1 cellular context compared by ENCODE assay signal in the genomic region with DNA sequence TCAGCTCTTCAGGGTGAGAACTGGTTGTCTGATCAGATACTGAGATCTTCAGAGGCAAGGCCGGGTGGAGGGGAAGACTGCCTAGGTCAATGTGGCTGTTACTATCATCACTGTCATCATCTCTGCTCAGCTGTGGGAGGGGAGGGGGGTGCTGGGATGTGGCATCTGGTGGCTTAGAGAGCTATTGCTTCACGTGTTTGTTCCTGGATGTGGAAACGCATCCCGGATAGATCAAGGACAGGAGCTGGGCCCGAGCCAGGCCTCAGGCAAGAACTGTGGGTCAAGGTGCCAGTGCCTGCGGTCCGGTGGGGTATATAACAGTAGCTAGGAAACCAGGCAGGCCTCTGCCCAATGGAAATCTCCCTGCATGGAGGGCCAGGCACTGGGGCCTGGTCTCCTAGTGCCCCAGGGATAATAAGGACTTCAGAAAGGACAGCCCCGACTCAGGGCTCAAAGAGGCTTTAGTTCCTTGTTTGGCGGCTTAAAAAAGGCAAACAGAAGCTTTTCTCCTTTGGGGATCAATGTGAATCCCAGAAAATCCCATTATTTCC.
TF ChIP-seq lines count a peak whose summit lies in the region.

No MANE protein-coding gene starts in this region.

TF ChIP-seq in K562, 482 proteins besides CTCF, POLR2A, EP300 and RAD21 (continued from another document):
- TF ChIP-seq, protein P1, sequence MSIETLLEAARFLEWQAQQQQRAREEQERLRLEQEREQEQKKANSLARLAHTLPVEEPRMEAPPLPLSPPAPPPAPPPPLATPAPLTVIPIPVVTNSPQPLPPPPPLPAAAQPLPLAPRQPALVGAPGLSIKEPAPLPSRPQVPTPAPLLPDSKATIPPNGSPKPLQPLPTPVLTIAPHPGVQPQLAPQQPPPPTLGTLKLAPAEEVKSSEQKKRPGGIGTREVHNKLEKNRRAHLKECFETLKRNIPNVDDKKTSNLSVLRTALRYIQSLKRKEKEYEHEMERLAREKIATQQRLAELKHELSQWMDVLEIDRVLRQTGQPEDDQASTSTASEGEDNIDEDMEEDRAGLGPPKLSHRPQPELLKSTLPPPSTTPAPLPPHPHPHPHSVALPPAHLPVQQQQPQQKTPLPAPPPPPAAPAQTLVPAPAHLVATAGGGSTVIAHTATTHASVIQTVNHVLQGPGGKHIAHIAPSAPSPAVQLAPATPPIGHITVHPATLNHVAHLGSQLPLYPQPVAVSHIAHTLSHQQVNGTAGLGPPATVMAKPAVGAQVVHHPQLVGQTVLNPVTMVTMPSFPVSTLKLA (conservative IDR thresholded peaks at IDR 0.05) = peak in 1 of 2 experiments; percentile 23; a peak in 1 of 4 replicates
- TF ChIP-seq, protein P2, sequence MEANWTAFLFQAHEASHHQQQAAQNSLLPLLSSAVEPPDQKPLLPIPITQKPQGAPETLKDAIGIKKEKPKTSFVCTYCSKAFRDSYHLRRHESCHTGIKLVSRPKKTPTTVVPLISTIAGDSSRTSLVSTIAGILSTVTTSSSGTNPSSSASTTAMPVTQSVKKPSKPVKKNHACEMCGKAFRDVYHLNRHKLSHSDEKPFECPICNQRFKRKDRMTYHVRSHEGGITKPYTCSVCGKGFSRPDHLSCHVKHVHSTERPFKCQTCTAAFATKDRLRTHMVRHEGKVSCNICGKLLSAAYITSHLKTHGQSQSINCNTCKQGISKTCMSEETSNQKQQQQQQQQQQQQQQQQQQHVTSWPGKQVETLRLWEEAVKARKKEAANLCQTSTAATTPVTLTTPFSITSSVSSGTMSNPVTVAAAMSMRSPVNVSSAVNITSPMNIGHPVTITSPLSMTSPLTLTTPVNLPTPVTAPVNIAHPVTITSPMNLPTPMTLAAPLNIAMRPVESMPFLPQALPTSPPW (CRISPR knock-in tag; IDR thresholded peaks at IDR 0.05) = peak; percentile 88
- TF ChIP-seq ZFP36 (IDR thresholded peaks at IDR 0.05; ENCODE audit: low read depth, low read length, partially characterized antibody) (peak; percentile 74), NR2C2 (CRISPR knock-in tag; IDR thresholded peaks at IDR 0.05) (no peak), NR2C2 (tag; IDR thresholded peaks at IDR 0.05) (0 out of 2 replicates have a peak, but pooled peaks have one; percentile 2), PTTG1 (tag; IDR thresholded peaks at IDR 0.05; ENCODE audit: low read depth) (no peak), ATF7 (IDR thresholded peaks at IDR 0.05) (peak; percentile 24; the same call in 1 of the 2 replicates), GABPB1 (CRISPR knock-in tag; IDR thresholded peaks at IDR 0.05) (0 out of 2 replicates have a peak, but pooled peaks have one; percentile 39), GATA2 (CRISPR knock-in tag; IDR thresholded peaks at IDR 0.05) (peak; percentile 80), ARHGAP35 (IDR thresholded peaks at IDR 0.05; ENCODE audit: partially characterized antibody) (no peak)
- TF ChIP-seq, protein P3, sequence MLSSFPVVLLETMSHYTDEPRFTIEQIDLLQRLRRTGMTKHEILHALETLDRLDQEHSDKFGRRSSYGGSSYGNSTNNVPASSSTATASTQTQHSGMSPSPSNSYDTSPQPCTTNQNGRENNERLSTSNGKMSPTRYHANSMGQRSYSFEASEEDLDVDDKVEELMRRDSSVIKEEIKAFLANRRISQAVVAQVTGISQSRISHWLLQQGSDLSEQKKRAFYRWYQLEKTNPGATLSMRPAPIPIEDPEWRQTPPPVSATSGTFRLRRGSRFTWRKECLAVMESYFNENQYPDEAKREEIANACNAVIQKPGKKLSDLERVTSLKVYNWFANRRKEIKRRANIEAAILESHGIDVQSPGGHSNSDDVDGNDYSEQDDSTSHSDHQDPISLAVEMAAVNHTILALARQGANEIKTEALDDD (IDR thresholded peaks at IDR 0.05) = peak; percentile 58; the same call in 1 of the 2 replicates
- TF ChIP-seq, protein P4, sequence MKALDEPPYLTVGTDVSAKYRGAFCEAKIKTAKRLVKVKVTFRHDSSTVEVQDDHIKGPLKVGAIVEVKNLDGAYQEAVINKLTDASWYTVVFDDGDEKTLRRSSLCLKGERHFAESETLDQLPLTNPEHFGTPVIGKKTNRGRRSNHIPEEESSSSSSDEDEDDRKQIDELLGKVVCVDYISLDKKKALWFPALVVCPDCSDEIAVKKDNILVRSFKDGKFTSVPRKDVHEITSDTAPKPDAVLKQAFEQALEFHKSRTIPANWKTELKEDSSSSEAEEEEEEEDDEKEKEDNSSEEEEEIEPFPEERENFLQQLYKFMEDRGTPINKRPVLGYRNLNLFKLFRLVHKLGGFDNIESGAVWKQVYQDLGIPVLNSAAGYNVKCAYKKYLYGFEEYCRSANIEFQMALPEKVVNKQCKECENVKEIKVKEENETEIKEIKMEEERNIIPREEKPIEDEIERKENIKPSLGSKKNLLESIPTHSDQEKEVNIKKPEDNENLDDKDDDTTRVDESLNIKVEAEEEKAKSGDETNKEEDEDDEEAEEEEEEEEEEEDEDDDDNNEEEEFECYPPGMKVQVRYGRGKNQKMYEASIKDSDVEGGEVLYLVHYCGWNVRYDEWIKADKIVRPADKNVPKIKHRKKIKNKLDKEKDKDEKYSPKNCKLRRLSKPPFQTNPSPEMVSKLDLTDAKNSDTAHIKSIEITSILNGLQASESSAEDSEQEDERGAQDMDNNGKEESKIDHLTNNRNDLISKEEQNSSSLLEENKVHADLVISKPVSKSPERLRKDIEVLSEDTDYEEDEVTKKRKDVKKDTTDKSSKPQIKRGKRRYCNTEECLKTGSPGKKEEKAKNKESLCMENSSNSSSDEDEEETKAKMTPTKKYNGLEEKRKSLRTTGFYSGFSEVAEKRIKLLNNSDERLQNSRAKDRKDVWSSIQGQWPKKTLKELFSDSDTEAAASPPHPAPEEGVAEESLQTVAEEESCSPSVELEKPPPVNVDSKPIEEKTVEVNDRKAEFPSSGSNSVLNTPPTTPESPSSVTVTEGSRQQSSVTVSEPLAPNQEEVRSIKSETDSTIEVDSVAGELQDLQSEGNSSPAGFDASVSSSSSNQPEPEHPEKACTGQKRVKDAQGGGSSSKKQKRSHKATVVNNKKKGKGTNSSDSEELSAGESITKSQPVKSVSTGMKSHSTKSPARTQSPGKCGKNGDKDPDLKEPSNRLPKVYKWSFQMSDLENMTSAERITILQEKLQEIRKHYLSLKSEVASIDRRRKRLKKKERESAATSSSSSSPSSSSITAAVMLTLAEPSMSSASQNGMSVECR (CRISPR knock-in tag; IDR thresholded peaks at IDR 0.05) = peak; percentile 32; the same call in 1 of the 2 replicates
- TF ChIP-seq, protein P5, sequence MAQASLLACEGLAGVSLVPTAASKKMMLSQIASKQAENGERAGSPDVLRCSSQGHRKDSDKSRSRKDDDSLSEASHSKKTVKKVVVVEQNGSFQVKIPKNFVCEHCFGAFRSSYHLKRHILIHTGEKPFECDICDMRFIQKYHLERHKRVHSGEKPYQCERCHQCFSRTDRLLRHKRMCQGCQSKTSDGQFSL (CRISPR knock-in tag; IDR thresholded peaks at IDR 0.05) = peak; percentile 70
- TF ChIP-seq, protein P5 (tag; IDR thresholded peaks at IDR 0.05) = no peak
